In the genomic region with DNA sequence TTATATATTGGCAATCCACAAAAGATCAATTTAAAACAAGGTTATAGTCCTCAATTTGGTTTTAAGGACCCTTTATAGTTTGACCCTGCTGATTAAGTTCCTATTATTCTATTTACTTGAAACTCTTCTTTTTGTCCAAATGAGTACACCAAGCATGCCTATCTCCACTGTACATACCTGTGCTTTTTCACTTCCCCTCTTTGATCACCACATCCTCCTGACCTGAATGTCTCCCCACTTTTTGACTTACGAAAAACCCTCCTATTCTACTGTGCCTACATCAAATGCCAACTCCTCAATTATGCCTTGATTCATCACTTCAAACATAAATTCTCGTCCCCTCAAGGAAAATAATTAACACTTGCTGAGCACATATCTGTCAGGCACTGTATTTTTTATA, we compare ENCODE assay signal across 16 cellular contexts.
DNase-seq lines count a peak whose midpoint lies in the region; ATAC-seq and TF ChIP-seq lines count a peak whose summit lies in the region.
"Had no signal": no experiment of that assay in that cellular context is flagged by ENCODE, and none has a peak within 500 bp of the region (broad histone marks: within the 10 kb centered on the region; RNA-seq: fewer than 3 reads in every experiment).

No MANE protein-coding gene starts in this region.

- no peak overlapping the region for H2BK15ac ChIP-seq in mesendoderm (replicated peaks; ENCODE audit: low read depth)

- H3K4me3 Mint-ChIP-seq in osteocyte (ENCODE audit: unreplicated experiment): no peak overlapping the region
- no peak overlapping the region for H3K4me3 Mint-ChIP-seq in endodermal cell
- H3K4me3 Mint-ChIP-seq: central memory CD8-positive, alpha-beta T cell had no signal

- ATAC-seq in GM18870 (IDR thresholded peaks at IDR 0.05; ENCODE audit: unreplicated experiment) (peak; percentile 84), GM21619 (IDR thresholded peaks at IDR 0.05; ENCODE audit: unreplicated experiment) (peak; percentile 67), HG03103 (IDR thresholded peaks at IDR 0.05; ENCODE audit: low read depth, unreplicated experiment) (peak; percentile 77)

- H3K27ac ChIP-seq in mesendoderm (ENCODE audit: low read depth, low read length) (no peak overlapping the region), endodermal cell (ENCODE audit: low read depth, low read length) (no peak overlapping the region)
- H3K27ac ChIP-seq: neutrophil, sigmoid colon had no signal

- no peak for TF ChIP-seq CTCF in osteocyte (IDR thresholded peaks at IDR 0.05)
- TF ChIP-seq CTCF in endodermal cell (conservative IDR thresholded peaks at IDR 0.05): no peak

- H3K4me3 ChIP-seq in mesendoderm (ENCODE audit: low read length): no peak overlapping the region
- no peak overlapping the region for H3K4me3 ChIP-seq in endodermal cell (ENCODE audit: low read length)
- H3K4me3 ChIP-seq: MG63, sigmoid colon had no signal

- H3K4ac ChIP-seq in mesendoderm (ENCODE audit: low read depth, low read length): no peak overlapping the region

- H3K27ac Mint-ChIP-seq in osteocyte (ENCODE audit: unreplicated experiment) (no peak overlapping the region), endodermal cell (no peak overlapping the region)

- no peaks in the 10 kb centered on the region for H3K4me1 ChIP-seq in mesendoderm (ENCODE audit: control insufficient read depth, low read depth, low read length)
- H3K4me1 ChIP-seq in endodermal cell (ENCODE audit: control insufficient read depth, insufficient read depth, low read length): no peaks in the 10 kb centered on the region
- H3K4me1 ChIP-seq: Caco-2 had no signal

- no peak overlapping the region for H2BK120ac ChIP-seq in mesendoderm (ENCODE audit: low read depth, low read length)

- H3K18ac ChIP-seq in mesendoderm (ENCODE audit: low read length): no peak overlapping the region

- H3K79me2 ChIP-seq in mesendoderm (ENCODE audit: control insufficient read depth, insufficient read depth, low read length): no peaks in the 10 kb centered on the region

- H3K36me3 Mint-ChIP-seq in osteocyte (ENCODE audit: unreplicated experiment): no peaks in the 10 kb centered on the region
- H3K36me3 Mint-ChIP-seq in endodermal cell (ENCODE audit: low read depth): no peaks in the 10 kb centered on the region

- H3K9ac ChIP-seq in mesendoderm (ENCODE audit: low read length) (no peak overlapping the region), endodermal cell (ENCODE audit: extremely low read depth, low read length, poor library complexity, severe bottlenecking) (no peak overlapping the region)

- no peak overlapping the region for H4K8ac ChIP-seq in mesendoderm (ENCODE audit: low read depth, low read length)

- H3K36me3 ChIP-seq in mesendoderm (ENCODE audit: control insufficient read depth, insufficient read depth, low read length): no peaks in the 10 kb centered on the region
- no peaks in the 10 kb centered on the region for H3K36me3 ChIP-seq in endodermal cell (ENCODE audit: control insufficient read depth, insufficient read depth, low read length)
- H3K36me3 ChIP-seq: MG63, neutrophil, sigmoid colon had no signal

- H3K4me2 ChIP-seq in mesendoderm (ENCODE audit: low read length): no peak overlapping the region

- no peak overlapping the region for H2AK5ac ChIP-seq in mesendoderm (ENCODE audit: low read length)

- H3K27me3 Mint-ChIP-seq in osteocyte (ENCODE audit: unreplicated experiment) (no peaks in the 10 kb centered on the region), endodermal cell (ENCODE audit: insufficient read depth) (no peaks in the 10 kb centered on the region)
- H3K27me3 Mint-ChIP-seq: central memory CD8-positive, alpha-beta T cell had no signal

- H3K23ac ChIP-seq in mesendoderm (ENCODE audit: low read length): no peak overlapping the region

- H3K27me3 ChIP-seq in mesendoderm (ENCODE audit: insufficient read depth, low read length, poor library complexity): no peaks in the 10 kb centered on the region
- H3K27me3 ChIP-seq in endodermal cell (ENCODE audit: control insufficient read depth, insufficient read depth, low read length, poor library complexity, severe bottlenecking): no peaks in the 10 kb centered on the region
- H3K27me3 ChIP-seq: MG63, neutrophil, sigmoid colon had no signal

- H3K9me3 Mint-ChIP-seq in osteocyte (ENCODE audit: unreplicated experiment) (peaks cover 10% of the 10 kb centered on the region), endodermal cell (peaks cover 2% of the 10 kb centered on the region)

- H4K5ac ChIP-seq in mesendoderm (ENCODE audit: low read length): no peak overlapping the region

- H3K9me3 ChIP-seq in endodermal cell (ENCODE audit: control insufficient read depth, low read length): no peaks in the 10 kb centered on the region
- H3K9me3 ChIP-seq: MG63, neutrophil, sigmoid colon had no signal

- H3K4me1 Mint-ChIP-seq in osteocyte (ENCODE audit: unreplicated experiment): peaks cover 18% of the 10 kb centered on the region
- H3K4me1 Mint-ChIP-seq in endodermal cell: no peaks in the 10 kb centered on the region
- H3K4me1 Mint-ChIP-seq: central memory CD8-positive, alpha-beta T cell had no signal

- DNase-seq in RPMI8226: peak; percentile 3
- DNase-seq in DMS79 (lab: John Stamatoyannopoulos, UW): no peak
- no peak for DNase-seq in mesendoderm
- DNase-seq in osteocyte (ENCODE audit: extremely low spot score, unreplicated experiment): no peak
- no peak for DNase-seq in endodermal cell
- DNase-seq: Caco-2; effector CD8-positive, alpha-beta T cell; hippocampal formation; MG63; sigmoid colon; SW 1271 had no signal

- H3K56ac ChIP-seq in mesendoderm (ENCODE audit: low read length): no peak overlapping the region

- 100% methylated on average over 1 of the region's 2 CpGs for WGBS in mesendoderm (ENCODE audit: extremely low coverage, insufficient coverage, low lambda C conversion rate)
- 85 to 91% methylated on average over 2 of the region's 2 CpGs for WGBS in endodermal cell (ENCODE audit: insufficient coverage in 1 of 2, insufficient read length in 1 of 2), 2 experiments

- H2BK5ac ChIP-seq in mesendoderm (ENCODE audit: low read length): no peak overlapping the region

- H3K79me1 ChIP-seq in mesendoderm (ENCODE audit: low read length): no peaks in the 10 kb centered on the region
